ENCODE assay signal across 22 cellular contexts in the genomic region with DNA sequence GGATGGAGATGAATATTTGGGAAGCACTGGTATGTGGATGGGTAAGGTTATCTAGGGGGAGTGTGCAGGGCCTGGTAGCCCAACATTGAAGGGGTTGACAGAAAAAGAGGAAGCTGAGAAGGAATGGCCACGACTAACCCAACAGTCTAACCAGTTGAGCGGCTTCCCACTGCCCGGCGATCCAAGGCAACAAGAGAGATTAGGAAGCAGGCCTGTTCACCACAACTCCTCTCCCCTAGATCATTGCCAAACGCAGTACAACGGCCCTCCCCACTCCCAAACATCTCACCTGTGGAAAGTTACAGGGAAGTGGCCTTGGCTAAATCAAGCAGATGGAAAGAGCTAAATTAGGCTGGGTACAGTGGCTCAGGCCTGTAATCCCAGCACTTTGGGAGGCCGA. TPM values are rescaled to one million over a fixed set of nuclear protein-coding genes. Genes with fewer than 3 reads are reported as not detected.
DNase-seq lines count a peak whose midpoint lies in the region; ATAC-seq, FAIRE-seq and TF ChIP-seq lines count a peak whose summit lies in the region.
"Had no signal": no experiment of that assay in that cellular context is flagged by ENCODE, and none has a peak within 500 bp of the region (broad histone marks: within the 10 kb centered on the region; RNA-seq: fewer than 3 reads in every experiment).

No MANE protein-coding gene starts in this region.

- H2BK5ac ChIP-seq in IMR-90 (ENCODE audit: low read depth, low read length, poor library complexity, severe bottlenecking) = no peak overlapping the region

- H3K9ac ChIP-seq in IMR-90 (ENCODE audit: low read depth, low read length) = no peak overlapping the region
- H3K9ac ChIP-seq: BLaER1 treated with 17β-estradiol and CSF1 and Interleukin-3, amounts not matched to agents 10 nM and 100 nM; SK-N-SH had no signal

- H4K5ac ChIP-seq in IMR-90 (ENCODE audit: low read depth, low read length) = no peak overlapping the region

- POLR2A ChIA-PET in IMR-90 (lab: Charles Lee; ENCODE audit: unreplicated experiment) (no interaction called here), OCI-LY7 (lab: Charles Lee) (interaction anchor here (0.6 to 0.7 kb wide), 2 partner anchors 8 to 47 kb away, joined by 3 to 11 read pairs; no protein-coding TSS in a partner anchor)

- H2AK5ac ChIP-seq in IMR-90 (ENCODE audit: low read depth, low read length) = 0 out of 2 replicates have a peak overlapping the region, but pooled peaks have one; percentile 43

- no TSS peak for BruUV-seq in IMR-90 (replicated peaks; lab: Mats Ljungman, UMichigan)
- BruUV-seq in OCI-LY7 (replicated peaks; lab: Mats Ljungman, UMichigan) = TSS peak; percentile 56

- H2AFZ ChIP-seq in IMR-90 (replicated peaks; ENCODE audit: low read length, poor library complexity) = no peak overlapping the region
- H2AFZ ChIP-seq in OCI-LY7 (ENCODE audit: low read length) = no peak overlapping the region

- H3K27ac ChIP-seq in IMR-90 (ENCODE audit: insufficient read depth, low read length) (no peak overlapping the region), OCI-LY7 (ENCODE audit: low read depth, low read length, poor library complexity, severe bottlenecking) (no peak overlapping the region), body of pancreas (peak overlapping the region in 3 of 4 donors; percentile 3 to 54 (median 51)), pancreas (peak overlapping the region in 2 of 4 donors; percentile 28 to 57)
- H3K27ac ChIP-seq: BLaER1 treated with 17β-estradiol and CSF1 and Interleukin-3, amounts not matched to agents 10 nM and 100 nM had no signal

- no peak overlapping the region for H3K56ac ChIP-seq in IMR-90 (ENCODE audit: extremely low read depth, insufficient read depth, low read length)

- no peak for TF ChIP-seq RAD21 in IMR-90 (IDR thresholded peaks at IDR 0.05; ENCODE audit: low read length)

- FAIRE-seq in pancreas (lab: Jason Lieb, UNC) = no peak
- FAIRE-seq: GM18507 had no signal

- H2BK15ac ChIP-seq in IMR-90 (ENCODE audit: low read depth, low read length) = no peak overlapping the region

- no peak for ATAC-seq in IMR-90 (ENCODE audit: low read depth)
- ATAC-seq in body of pancreas = peak; percentile 70
- ATAC-seq in pancreas = peak; percentile 55 to 68 (median 62)
- ATAC-seq in GM21786 (IDR thresholded peaks at IDR 0.05; ENCODE audit: unreplicated experiment) = no peak
- ATAC-seq: Panc1 had no signal

- no peak overlapping the region for H3K4ac ChIP-seq in IMR-90 (ENCODE audit: low read depth, low read length)

- no peak overlapping the region for H4K91ac ChIP-seq in IMR-90 (ENCODE audit: insufficient read depth, low read depth, low read length)

- DNase-seq in IMR-90 (no peak), OCI-LY7 (ENCODE audit: low spot score) (no peak), body of pancreas (peak; percentile 42 to 78 (median 61)), pancreas (peak in 3 of 6 donors; percentile 42 to 74 (median 61)), SKM-1 (lab: John Stamatoyannopoulos, UW; ENCODE audit: unreplicated experiment) (no peak), NCI-H524 (lab: John Stamatoyannopoulos, UW) (no peak)
- DNase-seq: ACHN; Caco-2; CD4-positive, alpha-beta memory T cell; DND-41; GOT3; KG1; NCI-H1417; NCI-H1694 treated with DMSO at 0.1 percent for 48 hours; NCI-H446 treated with DMSO at 0.1 percent for 48 hours; NCI-H748 treated with DMSO at 0.1 percent for 48 hours; SIG-M5; SK-N-SH had no signal

- in situ Hi-C loops in IMR-90 (cut with MboI; ENCODE audit: low sequenced_read_pairs) = no loop called here

- no peak overlapping the region for H3K23ac ChIP-seq in IMR-90 (ENCODE audit: low read depth, low read length)

- H3K27me3 ChIP-seq in IMR-90 (ENCODE audit: control insufficient read depth, insufficient read depth, low read length) = no peaks in the 10 kb centered on the region
- H3K27me3 ChIP-seq in body of pancreas = no peaks in the 10 kb centered on the region
- H3K27me3 ChIP-seq in pancreas = no peaks in the 10 kb centered on the region
- H3K27me3 ChIP-seq: BLaER1 treated with 17β-estradiol and CSF1 and Interleukin-3, amounts not matched to agents 10 nM and 100 nM had no signal

- no peaks in the 10 kb centered on the region for H3K9me2 ChIP-seq in OCI-LY7 (ENCODE audit: insufficient read depth, low read length)
- H3K9me2 ChIP-seq: SK-N-SH had no signal

- no CpG with 5 or more reads among the region's 7 CpGs for WGBS in IMR-90 (ENCODE audit: extremely low coverage in 2 of 2, insufficient read length in 1 of 2), 2 experiments
- 15 to 35% methylated on average over 7 of the region's 7 CpGs for WGBS in body of pancreas, 2 donors
- WGBS in pancreas, 2 donors = 21 to 23% methylated on average over 7 of the region's 7 CpGs

- no peak for TF ChIP-seq POLR2A in IMR-90 (IDR thresholded peaks at IDR 0.05; ENCODE audit: low read depth, low read length)
- TF ChIP-seq POLR2A in body of pancreas (IDR thresholded peaks at IDR 0.05) = no peak

- no peak overlapping the region for H2BK120ac ChIP-seq in IMR-90 (ENCODE audit: low read depth, low read length)

- dilution Hi-C loops in IMR-90 (cut with HindIII; ENCODE audit: low sequenced_read_pairs, unreplicated experiment) = no loop called here

- no peak overlapping the region for H3K4me3 ChIP-seq in IMR-90 (ENCODE audit: insufficient read depth, low read depth, low read length)
- no peak overlapping the region for H3K4me3 ChIP-seq in OCI-LY7 (ENCODE audit: low read depth, low read length, poor library complexity, severe bottlenecking)
- H3K4me3 ChIP-seq in body of pancreas = no peak overlapping the region
- H3K4me3 ChIP-seq in pancreas = no peak overlapping the region
- H3K4me3 ChIP-seq: BLaER1 treated with 17β-estradiol and CSF1 and Interleukin-3, amounts not matched to agents 10 nM and 100 nM had no signal

- H3K14ac ChIP-seq in IMR-90 (replicated peaks; ENCODE audit: low read depth, low read length) = no peak overlapping the region

- no peaks in the 10 kb centered on the region for H4K20me1 ChIP-seq in IMR-90 (ENCODE audit: insufficient read depth, low read length)
- H4K20me1 ChIP-seq in OCI-LY7 (ENCODE audit: insufficient read depth, low read length) = no peaks in the 10 kb centered on the region
- H4K20me1 ChIP-seq: BLaER1 treated with 17β-estradiol and CSF1 and Interleukin-3, amounts not matched to agents 10 nM and 100 nM had no signal

- H3K9me3 ChIP-seq in IMR-90 (ENCODE audit: control insufficient read depth, insufficient read depth, low read length) (no peaks in the 10 kb centered on the region), OCI-LY7 (ENCODE audit: low read length) (no peaks in the 10 kb centered on the region), body of pancreas (no peaks in the 10 kb centered on the region), pancreas (no peaks in the 10 kb centered on the region)
- H3K9me3 ChIP-seq: BLaER1 treated with 17β-estradiol and CSF1 and Interleukin-3, amounts not matched to agents 10 nM and 100 nM; Caco-2; SK-N-SH had no signal

- H2BK20ac ChIP-seq in IMR-90 (ENCODE audit: low read depth, low read length) = no peak overlapping the region

- H4K8ac ChIP-seq in IMR-90 (ENCODE audit: low read depth in 2 of 2, low read length in 2 of 2) = no peak overlapping the region

- no peaks in the 10 kb centered on the region for H3K79me2 ChIP-seq in OCI-LY7 (ENCODE audit: insufficient read depth, low read depth, low read length)

- CTCF ChIA-PET in IMR-90 (lab: Yijun Ruan, JAX) (no interaction called here), OCI-LY7 (lab: Charles Lee; ENCODE audit: unreplicated experiment) (no interaction called here)

- H3K79me1 ChIP-seq in IMR-90 (ENCODE audit: low read depth in 1 of 2, low read length in 2 of 2) = peaks cover 0 to 4% of the 10 kb centered on the region in 2 experiments; a peak in 1 of 4 replicates

- intact Hi-C loops in IMR-90 (cut with micrococcal nuclease) (no loop called here), OCI-LY7 (cut with micrococcal nuclease; ENCODE audit: unreplicated experiment) (no loop called here), body of pancreas (cut with DNase I) (no loop called here), pancreas (cut with DNase I) (no loop called here)

- no peak overlapping the region for H3K18ac ChIP-seq in IMR-90 (ENCODE audit: low read depth, low read length)

- TF ChIP-seq CTCF in IMR-90 (conservative IDR thresholded peaks at IDR 0.05; ENCODE audit: low read depth, low read length) (no peak), OCI-LY7 (conservative IDR thresholded peaks at IDR 0.05; ENCODE audit: low read length) (no peak), body of pancreas (IDR thresholded peaks at IDR 0.05) (no peak), pancreas (IDR thresholded peaks at IDR 0.05) (no peak)

- no peak overlapping the region for H2AK9ac ChIP-seq in IMR-90 (replicated peaks; ENCODE audit: low read depth, low read length, poor library complexity)

- H3K4me2 ChIP-seq in IMR-90 (ENCODE audit: low read depth, low read length) = no peak overlapping the region
- no peak overlapping the region for H3K4me2 ChIP-seq in OCI-LY7 (ENCODE audit: low read length)
- H3K4me2 ChIP-seq: BLaER1 treated with 17β-estradiol and CSF1 and Interleukin-3, amounts not matched to agents 10 nM and 100 nM; SK-N-SH had no signal

- no peaks in the 10 kb centered on the region for H3K36me3 ChIP-seq in IMR-90 (ENCODE audit: control insufficient read depth, insufficient read depth, low read length)
- peaks cover 11% of the 10 kb centered on the region; the same call in 1 of the 2 replicates for H3K36me3 ChIP-seq in OCI-LY7 (ENCODE audit: insufficient read depth, low read length)
- H3K36me3 ChIP-seq in body of pancreas (replicated peaks in 1 of 2; ENCODE audit: insufficient read depth in 1 of 2, low read depth in 2 of 2) = no peaks in the 10 kb centered on the region
- no peaks in the 10 kb centered on the region for H3K36me3 ChIP-seq in pancreas

- peaks cover 6% of the 10 kb centered on the region; the same call in 1 of the 2 replicates for H3K9me1 ChIP-seq in IMR-90 (ENCODE audit: insufficient read depth, low read length)

- H3K4me1 ChIP-seq in IMR-90 (ENCODE audit: control insufficient read depth, insufficient read depth, low read length) (peaks cover 4% of the 10 kb centered on the region), OCI-LY7 (ENCODE audit: insufficient read depth, low read length, poor library complexity, severe bottlenecking) (no peaks in the 10 kb centered on the region), body of pancreas (peaks cover 52% of the 10 kb centered on the region), pancreas (peaks cover 8 to 41% (median 21%) of the 10 kb centered on the region in 3 donors)
- H3K4me1 ChIP-seq: Caco-2 had no signal

RNA-seq across cellular contexts. Expression of a gene that starts 11.2 kb away (rescaled TPM):
- 16.1 and 19.5 TPM in 2 replicates for total RNA-seq in IMR-90 (2012; rRNA removed)
- polyA plus RNA-seq in IMR-90 (2012; rRNA removed) = 36.6 and 42.9 TPM in 2 replicates
- 33.8 and 42.7 TPM in 2 replicates for polyA plus RNA-seq in IMR-90 (2012; cell fraction: cytosol; rRNA removed)
- 26.1 and 34.2 TPM in 2 replicates for polyA plus RNA-seq in IMR-90 (2012; cell fraction: nucleus; rRNA removed; ENCODE audit: low replicate concordance)
- total RNA-seq in OCI-LY7 (2014; rRNA removed; shearing (Covaris generic)) = 30.6 and 32.2 TPM in 2 replicates
- 43.3 and 46.7 TPM in 2 replicates for total RNA-seq in OCI-LY7 (2022)
- 10 to 100 TPM in 1 of 2 donors, 1 to 10 TPM in 1; 4.7 to 13.5 TPM for total RNA-seq in body of pancreas
- 10 to 100 TPM in 1 of 6 donors, 1 to 10 TPM in 5; 2.8 to 14.5 (median 6.6) TPM for total RNA-seq in pancreas
- polyA plus RNA-seq in pancreas = 10 to 100 TPM; 14.0 to 27.4 TPM

RNA-seq across cellular contexts. Expression of a gene that starts 17.9 kb away (rescaled TPM):
- 0.18 and 0.28 TPM in 2 replicates for total RNA-seq in IMR-90 (2012; rRNA removed)
- polyA plus RNA-seq in IMR-90 (2012; rRNA removed) = 2.0 and 3.1 TPM in 2 replicates
- polyA plus RNA-seq in IMR-90 (2012; cell fraction: cytosol; rRNA removed) = 1.1 and 2.6 TPM in 2 replicates
- polyA plus RNA-seq in IMR-90 (2012; cell fraction: nucleus; rRNA removed; ENCODE audit: low replicate concordance) = 14.4 and 15.6 TPM in 2 replicates
- 3.9 and 4.5 TPM in 2 replicates for total RNA-seq in OCI-LY7 (2014; rRNA removed; shearing (Covaris generic))
- total RNA-seq in OCI-LY7 (2022) = 23.8 and 27.8 TPM in 2 replicates
- total RNA-seq in body of pancreas = 1 to 10 TPM; 1.0 to 7.6 TPM
- total RNA-seq in pancreas = 10 to 100 TPM in 1 of 6 donors, 1 to 10 TPM in 5; 1.1 to 12.2 (median 2.7) TPM
- polyA plus RNA-seq in pancreas = 1 to 10 TPM; 7.3 to 9.5 TPM

RNA-seq across cellular contexts. Expression of a gene that starts 28.2 kb away (rescaled TPM):
- 22.2 and 26.2 TPM in 2 replicates for total RNA-seq in IMR-90 (2012; rRNA removed)
- polyA plus RNA-seq in IMR-90 (2012; rRNA removed) = 20.5 and 20.7 TPM in 2 replicates
- 10.2 and 12.6 TPM in 2 replicates for polyA plus RNA-seq in IMR-90 (2012; cell fraction: cytosol; rRNA removed)
- polyA plus RNA-seq in IMR-90 (2012; cell fraction: nucleus; rRNA removed; ENCODE audit: low replicate concordance) = 74.8 and 108 TPM in 2 replicates
- total RNA-seq in OCI-LY7 (2014; rRNA removed; shearing (Covaris generic)) = 114 and 122 TPM in 2 replicates
- 170 and 180 TPM in 2 replicates for total RNA-seq in OCI-LY7 (2022)
- 10 to 100 TPM in 1 of 2 donors, 1 to 10 TPM in 1; 9.9 to 33.0 TPM for total RNA-seq in body of pancreas
- 10 to 100 TPM; 11.5 to 21.4 (median 18.7) TPM for total RNA-seq in pancreas
- 10 to 100 TPM; 11.7 to 21.1 TPM for polyA plus RNA-seq in pancreas

RNA-seq across cellular contexts. Expression of a gene that starts 29.5 kb away (rescaled TPM):
- total RNA-seq in IMR-90 (2012; rRNA removed) = 1.1 and 1.8 TPM in 2 replicates
- 6.1 and 9.0 TPM in 2 replicates for polyA plus RNA-seq in IMR-90 (2012; rRNA removed)
- 1.7 and 4.9 TPM in 2 replicates for polyA plus RNA-seq in IMR-90 (2012; cell fraction: cytosol; rRNA removed)
- 28.6 and 51.3 TPM in 2 replicates for polyA plus RNA-seq in IMR-90 (2012; cell fraction: nucleus; rRNA removed; ENCODE audit: low replicate concordance)
- 36.2 and 50.3 TPM in 2 replicates for total RNA-seq in OCI-LY7 (2014; rRNA removed; shearing (Covaris generic))
- total RNA-seq in OCI-LY7 (2022) = 97.6 and 122 TPM in 2 replicates
- 10 to 100 TPM; 25.7 to 49.1 TPM for total RNA-seq in body of pancreas
- total RNA-seq in pancreas = 10 to 100 TPM; 15.4 to 40.8 (median 17.3) TPM
- polyA plus RNA-seq in pancreas = 10 to 100 TPM; 22.6 to 42.6 TPM

RNA-seq across cellular contexts. Expression of a gene that starts 32.7 kb away (rescaled TPM):
- total RNA-seq in IMR-90 (2012; rRNA removed) (not detected in 2 replicates), OCI-LY7 (2022) (not detected in 2 replicates), body of pancreas (1 to 10 TPM; 2.3 to 6.3 TPM), pancreas (1 to 10 TPM; 1.7 to 3.2 (median 2.0) TPM)
- polyA plus RNA-seq in IMR-90 (2012; rRNA removed) (not detected in 2 replicates), pancreas (10 to 100 TPM; 12.4 to 23.9 TPM)
- polyA plus RNA-seq in IMR-90 (2012; cell fraction: cytosol; rRNA removed) = not detected in 2 replicates
- 0.02 TPM in 2 replicates for polyA plus RNA-seq in IMR-90 (2012; cell fraction: nucleus; rRNA removed; ENCODE audit: low replicate concordance)
- total RNA-seq in OCI-LY7 (2014; rRNA removed; shearing (Covaris generic)) = not detected in 2 replicates
- total RNA-seq: Caco-2; CD4-positive, alpha-beta memory T cell had no signal
- polyA plus RNA-seq: CD4-positive, alpha-beta memory T cell; SK-N-SH had no signal

Comparison
In these comparisons a context has a peak if more than half of its experiments do, and no peak if none do; other contexts are left out.
1. ATAC-seq: peak in body of pancreas (single experiment) and pancreas (4 of 4); none in IMR-90 (single experiment) and GM21786 (single experiment).
2. DNase-seq: peak in body of pancreas (4 of 4); none in IMR-90 (single experiment), OCI-LY7 (single experiment), SKM-1 (single experiment) and NCI-H524 (0 of 2).
3. H3K27ac ChIP-seq: peak in body of pancreas (3 of 4); none in IMR-90 (single experiment) and OCI-LY7 (single experiment).